ENCODE assay signal across 19 cellular contexts in the genomic region with DNA sequence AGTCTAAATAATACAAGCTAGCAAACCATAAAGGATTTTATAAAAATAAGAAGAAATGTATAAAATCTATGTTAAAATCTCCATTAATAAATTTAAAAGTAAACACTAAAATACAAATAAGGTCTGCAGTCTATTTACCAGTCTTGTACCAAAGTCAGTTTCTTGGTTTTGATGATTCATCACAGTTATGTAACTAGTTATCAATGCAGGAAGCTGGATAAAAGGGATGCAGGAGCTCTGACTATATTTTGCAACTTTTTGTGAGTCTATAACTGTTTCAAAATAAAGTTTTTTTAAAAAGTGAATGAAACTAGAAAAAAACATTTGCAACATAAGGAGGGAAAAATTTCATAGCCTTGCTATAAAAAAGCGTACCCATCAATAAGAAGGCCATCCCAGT.
DNase-seq lines count a peak whose midpoint lies in the region; ATAC-seq, FAIRE-seq and TF ChIP-seq lines count a peak whose summit lies in the region.
"Had no signal": no experiment of that assay in that cellular context is flagged by ENCODE, and none has a peak within 500 bp of the region (broad histone marks: within the 10 kb centered on the region; RNA-seq: fewer than 3 reads in every experiment).

No MANE protein-coding gene starts in this region.

- H3K4me3 Mint-ChIP-seq in activated T-cell treated with anti-CD3 and anti-CD28 coated beads, Interleukin-2, amount 50 U/mL, for 72 hours, result no peak overlapping the region
- H3K4me3 Mint-ChIP-seq: CD14-positive monocyte, mesothelial cell of epicardium had no signal

- no peaks in the 10 kb centered on the region for H3K9me3 Mint-ChIP-seq in activated T-cell treated with anti-CD3 and anti-CD28 coated beads, Interleukin-2, amount 50 U/mL, for 72 hours
- H3K9me3 Mint-ChIP-seq: mesothelial cell of epicardium had no signal

- no peak for TF ChIP-seq CTCF in fibroblast of mammary gland (conservative IDR thresholded peaks at IDR 0.05; ENCODE audit: control insufficient read depth, insufficient read depth, low read depth, low read length)

- no peaks in the 10 kb centered on the region for H3K36me3 Mint-ChIP-seq in activated T-cell treated with anti-CD3 and anti-CD28 coated beads, Interleukin-2, amount 50 U/mL, for 72 hours (ENCODE audit: insufficient read depth in 2 of 2)
- H3K36me3 Mint-ChIP-seq: CD14-positive monocyte, mesothelial cell of epicardium had no signal

- no peaks in the 10 kb centered on the region for H3K27me3 Mint-ChIP-seq in activated T-cell treated with anti-CD3 and anti-CD28 coated beads, Interleukin-2, amount 50 U/mL, for 72 hours (ENCODE audit: low read depth)

- no peak overlapping the region for H3K27ac Mint-ChIP-seq in activated T-cell treated with anti-CD3 and anti-CD28 coated beads, Interleukin-2, amount 50 U/mL, for 72 hours
- H3K27ac Mint-ChIP-seq: CD14-positive monocyte, mesothelial cell of epicardium had no signal

- no peak overlapping the region for H3K4me3 ChIP-seq in fibroblast of mammary gland (ENCODE audit: control insufficient read depth, low read depth, low read length)

- ATAC-seq in activated T-cell treated with anti-CD3 and anti-CD28 coated beads, Interleukin-2, amount 50 U/mL, for 72 hours (replicated peaks in 1 of 2), result no peak
- ATAC-seq: HepG2, left colon had no signal

- no peaks in the 10 kb centered on the region for H3K4me1 Mint-ChIP-seq in activated T-cell treated with anti-CD3 and anti-CD28 coated beads, Interleukin-2, amount 50 U/mL, for 72 hours (ENCODE audit: low read depth)
- H3K4me1 Mint-ChIP-seq: mesothelial cell of epicardium had no signal

- peak; percentile 9 for FAIRE-seq in A204.1 (lab: Jason Lieb, UNC)
- FAIRE-seq: HepG2 had no signal

- DNase-seq in HS-5 (ENCODE audit: low read depth) (peak; percentile 25), SIG-M5 (lab: John Stamatoyannopoulos, UW) (peak; percentile 52), fibroblast of mammary gland (ENCODE audit: low read depth) (peak; percentile 44), NCI-H526 treated with DMSO at 0.1 percent for 48 hours (lab: John Stamatoyannopoulos, UW) (no peak), SW 1271 (lab: John Stamatoyannopoulos, UW) (no peak)
- DNase-seq in activated T-cell treated with anti-CD3 and anti-CD28 coated beads, Interleukin-2, amount 50 U/mL, for 72 hours, result no peak
- DNase-seq in stimulated activated naive CD4-positive, alpha-beta T cell (lab: John Stamatoyannopoulos, UW), result no peak
- DNase-seq: DMS153; foreskin melanocyte; left colon; MM.1S; NCI-H2029; NCI-H446; SHP77 treated with DMSO at 0.1 percent for 48 hours; stimulated activated CD8-positive, alpha-beta memory T cell treated with anti-CD3 and anti-CD28 coated beads, Interleukin-4, amount 100 ng/mL, for 48 hours had no signal

Comparison
In these comparisons a context has a peak if more than half of its experiments do, and no peak if none do; other contexts are left out.
1. DNase-seq: peak in HS-5 (single experiment), SIG-M5 (single experiment) and fibroblast of mammary gland (single experiment); none in NCI-H526 treated with DMSO at 0.1 percent for 48 hours (single experiment), activated T-cell treated with anti-CD3 and anti-CD28 coated beads, Interleukin-2, amount 50 U/mL, for 72 hours (0 of 2), stimulated activated naive CD4-positive, alpha-beta T cell (0 of 6) and SW 1271 (0 of 2).